Comparison of ENCODE assay signal across 26 cellular contexts in the genomic region with DNA sequence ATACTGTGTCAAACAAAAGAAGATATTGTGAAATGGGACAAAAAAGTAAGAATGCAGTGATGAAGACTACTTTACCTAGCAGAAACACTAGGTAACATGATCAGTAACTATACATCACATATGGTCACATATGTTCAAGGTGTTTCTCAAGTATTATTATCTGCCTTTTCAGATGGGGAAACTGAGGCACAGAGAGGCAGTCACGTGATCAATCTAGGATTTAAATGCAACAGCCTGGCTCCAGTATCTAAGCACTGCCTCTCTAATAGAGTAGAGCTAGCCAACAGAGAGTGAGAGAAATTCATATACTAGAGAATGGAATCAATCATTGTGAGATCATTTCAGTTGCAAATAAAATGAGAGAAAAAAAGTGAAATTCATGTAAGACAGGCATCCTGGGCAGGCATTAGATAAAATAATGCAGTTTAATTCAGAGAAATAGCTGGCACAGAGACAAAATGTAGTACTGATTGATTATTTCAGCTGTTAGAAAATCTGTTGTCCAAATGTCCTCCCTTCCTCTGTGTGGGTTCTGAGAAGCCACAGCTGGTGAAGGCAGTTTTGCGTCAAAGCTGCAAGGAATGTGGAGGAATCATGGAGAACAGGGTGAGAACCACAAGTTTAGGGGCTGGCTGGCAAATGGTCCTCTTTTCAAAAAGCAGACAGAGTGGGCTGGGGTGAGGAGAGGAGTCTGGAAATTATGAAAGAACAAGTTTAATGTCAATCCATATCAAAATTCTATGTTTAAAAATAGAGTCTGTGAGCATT. TPM values are rescaled to one million over a fixed set of nuclear protein-coding genes. Genes with fewer than 3 reads are reported as not detected.
DNase-seq lines count a peak whose midpoint lies in the region; ATAC-seq and TF ChIP-seq lines count a peak whose summit lies in the region.
"Had no signal": no experiment of that assay in that cellular context is flagged by ENCODE, and none has a peak within 500 bp of the region (broad histone marks: within the 10 kb centered on the region; RNA-seq: fewer than 3 reads in every experiment).

No MANE protein-coding gene starts in this region.

- H3K27ac ChIP-seq in heart right ventricle, result peak overlapping the region in 3 of 10 donors; percentile 10 to 63 (median 32)
- H3K27ac ChIP-seq: epithelial cell of prostate, PC-9, SJSA1, upper lobe of right lung had no signal

- DNase-seq in heart right ventricle (peak in 1 of 2 donors; percentile 43), cardiac septum (ENCODE audit: low spot score) (no peak), chondrocyte (ENCODE audit: low spot score) (no peak), left kidney (ENCODE audit: low read depth, low spot score) (peak; percentile 84), COLO668 (lab: John Stamatoyannopoulos, UW; ENCODE audit: unreplicated experiment) (no peak)
- DNase-seq in activated CD4-positive, CD25-positive, alpha-beta regulatory T cell treated with anti-CD3 and anti-CD28 coated beads, Interleukin-2, amount 50 U/mL, for 72 hours, result no peak
- DNase-seq: activated B cell treated with CpG ODN at 0.5 μM for 24 hours; activated CD4-positive, alpha-beta memory T cell treated with anti-CD3 and anti-CD28 coated beads for 36 hours; activated effector memory CD4-positive, alpha-beta T cell treated with anti-CD3 and anti-CD28 coated beads, Interleukin-2, amount 50 U/mL, for 16 hours; CD4-positive, CD25-positive, alpha-beta regulatory T cell; central memory CD4-positive, alpha-beta T cell; DMS153; GDM1; MG63; NCI-H1436; PC-9; stimulated activated CD4-positive, alpha-beta T cell treated with anti-CD3 and anti-CD28 coated beads, Interleukin-15, amount 100 ng/mL, for 24 hours; upper lobe of right lung had no signal

- no peaks in the 10 kb centered on the region for H3K9me3 ChIP-seq in heart right ventricle
- H3K9me3 ChIP-seq: MG63, SJSA1, upper lobe of right lung had no signal

- intact Hi-C loops in heart right ventricle (cut with DNase I), result loop anchor here in 7 of 10 donors (5.0 to 10.0 kb wide), 5 partner anchors 274 to 544 kb away; no protein-coding TSS in a partner anchor
- intact Hi-C loops in cardiac septum (cut with DNase I), result loop anchor here (5.0 kb wide), 1 partner anchor 367 kb away; no protein-coding TSS in a partner anchor

- peaks cover 31% of the 10 kb centered on the region for H3K4me1 Mint-ChIP-seq in chondrocyte (ENCODE audit: low read depth)
- H3K4me1 Mint-ChIP-seq: activated B cell treated with CpG ODN at 0.5 μM for 24 hours; CD4-positive, CD25-positive, alpha-beta regulatory T cell; IgD-negative memory B cell had no signal

- H3K27ac Mint-ChIP-seq in chondrocyte (ENCODE audit: unreplicated experiment), result peak overlapping the region; percentile 63
- H3K27ac Mint-ChIP-seq: activated B cell treated with CpG ODN at 0.5 μM for 24 hours; activated CD4-positive, alpha-beta memory T cell treated with anti-CD3 and anti-CD28 coated beads for 36 hours; CD4-positive, CD25-positive, alpha-beta regulatory T cell; IgD-negative memory B cell; T-helper 2 cell treated with Interferon-gamma antibody and Interleukin-4, amounts not matched to agents 5 μg/mL and 100 μg/mL, for 36 hours had no signal

- H3K36me3 Mint-ChIP-seq in chondrocyte (ENCODE audit: low read depth), result no peaks in the 10 kb centered on the region
- H3K36me3 Mint-ChIP-seq: activated CD4-positive, alpha-beta memory T cell treated with anti-CD3 and anti-CD28 coated beads for 36 hours; CD4-positive, CD25-positive, alpha-beta regulatory T cell; IgD-negative memory B cell had no signal

- no peaks in the 10 kb centered on the region for H3K36me3 ChIP-seq in heart right ventricle
- H3K36me3 ChIP-seq: MG63, SJSA1, upper lobe of right lung had no signal

- no peak overlapping the region for H3K4me3 ChIP-seq in heart right ventricle
- H3K4me3 ChIP-seq: MG63, PC-9, SJSA1, upper lobe of right lung had no signal

- no peak overlapping the region for H3K4me3 Mint-ChIP-seq in chondrocyte (ENCODE audit: unreplicated experiment)
- H3K4me3 Mint-ChIP-seq: activated B cell treated with CpG ODN at 0.5 μM for 24 hours; activated CD4-positive, alpha-beta memory T cell treated with anti-CD3 and anti-CD28 coated beads for 36 hours; CD4-positive, CD25-positive, alpha-beta regulatory T cell; IgD-negative memory B cell; T-helper 2 cell treated with Interferon-gamma antibody and Interleukin-4, amounts not matched to agents 5 μg/mL and 100 μg/mL, for 36 hours had no signal

- no peaks in the 10 kb centered on the region for H3K27me3 Mint-ChIP-seq in chondrocyte (ENCODE audit: low read depth)
- H3K27me3 Mint-ChIP-seq: IgD-negative memory B cell had no signal

- WGBS in heart right ventricle, 2 donors, result 56 to 69% methylated on average over 2 of the region's 2 CpGs

- ATAC-seq in heart right ventricle (peak in 7 of 8 donors; percentile 31 to 82 (median 51)), GM19328 (IDR thresholded peaks at IDR 0.05; ENCODE audit: unreplicated experiment) (no peak), HG02678 (IDR thresholded peaks at IDR 0.05; ENCODE audit: unreplicated experiment) (no peak)
- ATAC-seq: left lobe of liver, upper lobe of right lung had no signal

- peaks cover 0 to 2% (median 0%) of the 10 kb centered on the region in 7 donors for H3K27me3 ChIP-seq in heart right ventricle
- H3K27me3 ChIP-seq: MG63, SJSA1, upper lobe of right lung had no signal

- peaks cover 0 to 27% (median 4%) of the 10 kb centered on the region in 9 donors for H3K4me1 ChIP-seq in heart right ventricle
- H3K4me1 ChIP-seq: SJSA1 had no signal

- no peaks in the 10 kb centered on the region for H3K9me3 Mint-ChIP-seq in chondrocyte (ENCODE audit: low read depth)
- H3K9me3 Mint-ChIP-seq: activated B cell treated with CpG ODN at 0.5 μM for 24 hours; activated CD4-positive, alpha-beta memory T cell treated with anti-CD3 and anti-CD28 coated beads for 36 hours; CD4-positive, CD25-positive, alpha-beta regulatory T cell; IgD-negative memory B cell; T-helper 2 cell treated with Interferon-gamma antibody and Interleukin-4, amounts not matched to agents 5 μg/mL and 100 μg/mL, for 36 hours had no signal

- TF ChIP-seq CTCF in heart right ventricle (IDR thresholded peaks at IDR 0.05) (no peak), chondrocyte (IDR thresholded peaks at IDR 0.05) (peak; percentile 7)

RNA-seq across cellular contexts. Expression of a gene that starts 26.0 kb away (rescaled TPM):
- total RNA-seq in heart right ventricle (under 1 TPM in 2 of 10 donors, not detected in 8; 0.09 to 0.15 TPM), cardiac septum (0.27 TPM), chondrocyte (0.34 TPM in 1 of 3 replicates, not detected in the others)
- polyA plus RNA-seq in heart right ventricle, result 1 to 10 TPM in 1 of 2 donors, not detected in 1; 1.3 TPM
- total RNA-seq: activated B cell treated with CpG ODN at 0.5 μM for 24 hours; activated CD4-positive, alpha-beta memory T cell treated with anti-CD3 and anti-CD28 coated beads for 36 hours; CD4-positive, CD25-positive, alpha-beta regulatory T cell; left lobe of liver; mononuclear cell; PC-9; upper lobe of right lung had no signal
- polyA plus RNA-seq: IgD-negative memory B cell had no signal

RNA-seq across cellular contexts. Expression of a gene that starts 42.2 kb away (rescaled TPM):
- 100 to 1,000 TPM in 9 of 10 donors, 10 to 100 TPM in 1; 90.8 to 204 (median 115) TPM for total RNA-seq in heart right ventricle
- polyA plus RNA-seq in heart right ventricle, result 100 to 1,000 TPM; 107 to 285 TPM
- total RNA-seq in cardiac septum, result 152 TPM
- 585 to 828 TPM (median 589 TPM) in 3 replicates for total RNA-seq in chondrocyte

Comparison
In these comparisons a context has a peak if more than half of its experiments do, and no peak if none do; other contexts are left out.
1. ATAC-seq: peak in heart right ventricle (7 of 8); none in GM19328 (single experiment) and HG02678 (single experiment).